ENCODE assay signal across 18 cellular contexts in the genomic region with DNA sequence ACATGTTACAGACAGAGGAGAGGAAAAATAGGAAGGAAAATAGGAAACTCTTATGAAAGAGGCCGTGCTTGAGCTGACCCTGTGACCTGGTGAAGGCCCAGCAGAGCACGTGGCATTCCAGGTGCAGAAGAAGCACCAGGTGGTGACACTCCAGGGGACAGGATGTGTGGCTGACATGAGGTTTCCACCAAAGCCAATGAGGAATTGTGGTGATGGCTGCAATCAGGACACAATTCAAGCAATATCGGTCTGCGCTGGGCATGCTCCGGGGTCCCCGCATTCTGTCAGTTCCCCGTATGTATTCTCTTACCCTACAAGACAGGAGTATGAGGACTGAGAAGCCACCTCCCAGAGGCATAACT.
"Had no signal": no experiment of that assay in that cellular context is flagged by ENCODE, and none has a peak within 500 bp of the region (broad histone marks: within the 10 kb centered on the region; RNA-seq: fewer than 3 reads in every experiment).

No MANE protein-coding gene starts in this region.

- ATAC-seq: gastroesophageal sphincter; naive thymus-derived CD8-positive, alpha-beta T cell had no signal

- H2AFZ ChIP-seq: parathyroid adenoma had no signal

- H3K4me1 ChIP-seq: colonic mucosa, gastroesophageal sphincter, left ventricle myocardium inferior, parathyroid adenoma, sigmoid colon, upper lobe of left lung had no signal

- H3K4me3 ChIP-seq: colonic mucosa, gastroesophageal sphincter, left ventricle myocardium inferior, sigmoid colon, thoracic aorta, upper lobe of left lung had no signal

- H3K27me3 ChIP-seq: colonic mucosa, sigmoid colon, upper lobe of left lung had no signal

- H3K27ac ChIP-seq: colonic mucosa, epithelial cell of prostate, gastroesophageal sphincter, left ventricle myocardium inferior, parathyroid adenoma, sigmoid colon, thoracic aorta, upper lobe of left lung had no signal

- DNase-seq: activated CD4-positive, alpha-beta memory T cell treated with anti-CD3 and anti-CD28 coated beads for 36 hours; activated effector memory CD4-positive, alpha-beta T cell treated with anti-CD3 and anti-CD28 coated beads, Interleukin-2, amount 50 U/mL, for 16 hours; activated naive CD4-positive, alpha-beta T cell treated with anti-CD3 and anti-CD28 coated beads, Interleukin-2, amount 10 ng/mL, durations not matched to agents 7 days and 5 days; activated T-cell treated with anti-CD3 and anti-CD28 coated beads, Interleukin-2, amount 50 U/mL, for 48 hours; amygdala; colonic mucosa; hypothalamus; left ventricle myocardium inferior; naive thymus-derived CD8-positive, alpha-beta T cell; nucleus accumbens; sigmoid colon; stimulated activated CD4-positive, alpha-beta T cell treated with anti-CD3 and anti-CD28 coated beads, Interleukin-4, amount 100 ng/mL, for 1 hour; stimulated activated naive CD4-positive, alpha-beta T cell; upper lobe of left lung had no signal

- H3K9ac ChIP-seq: parathyroid adenoma had no signal

- H3K36me3 ChIP-seq: colonic mucosa, gastroesophageal sphincter, left ventricle myocardium inferior, sigmoid colon, thoracic aorta, upper lobe of left lung had no signal

- H3K9me3 ChIP-seq: colonic mucosa, sigmoid colon, thoracic aorta, upper lobe of left lung had no signal
